24 cellular contexts compared by ENCODE assay signal in genomic region chr13:45975337-45975736, GRCh38.
DNase-seq lines count a peak whose midpoint lies in the region; ATAC-seq and TF ChIP-seq lines count a peak whose summit lies in the region.
"Had no signal": no experiment of that assay in that cellular context is flagged by ENCODE, and none has a peak within 500 bp of the region (broad histone marks: within the 10 kb centered on the region; RNA-seq: fewer than 3 reads in every experiment).

No MANE protein-coding gene starts in this region.

- no peaks in the 10 kb centered on the region for H3K79me2 ChIP-seq in HCT116 (ENCODE audit: insufficient read depth, low read length)

- no peak overlapping the region for H3K27ac ChIP-seq in CD8-positive, alpha-beta T cell (ENCODE audit: low read depth, low read length)
- no peak overlapping the region for H3K27ac ChIP-seq in HCT116 (ENCODE audit: low read depth, low read length)
- H3K27ac ChIP-seq: GM23248, Peyer's patch, SJCRH30 had no signal

- H3K4me2 ChIP-seq in HCT116 (ENCODE audit: low read length), result no peak overlapping the region

- H4K20me1 ChIP-seq in HCT116 (ENCODE audit: insufficient read depth), result no peaks in the 10 kb centered on the region

- BruUV-seq in HCT116 (replicated peaks; lab: Mats Ljungman, UMichigan), result TSS peak; percentile 51

- CTCF ChIA-PET in CD8-positive, alpha-beta T cell (lab: Charles Lee), result no interaction called here
- CTCF ChIA-PET in HCT116 (lab: Charles Lee), result no interaction called here
- CTCF ChIA-PET in activated CD8-positive, alpha-beta memory T cell treated with anti-CD3 and anti-CD28 coated beads, Interleukin-2, amount 10 ng/mL, durations not matched to agents 7 days and 5 days (lab: Charles Lee), result no interaction called here

- no peaks in the 10 kb centered on the region for H3K9me2 ChIP-seq in HCT116 (ENCODE audit: insufficient read depth)

- H3K27me3 Mint-ChIP-seq in CD8-positive, alpha-beta T cell (ENCODE audit: low read depth), result no peaks in the 10 kb centered on the region
- H3K27me3 Mint-ChIP-seq in activated T-helper 1 cell treated with anti-CD3 and anti-CD28 coated beads, Interleukin-12 subunit alpha, Interleukin-12 subunit beta, Interleukin-2, Interleukin-4 antibody, amounts not matched to agents 30 ng/mL and 10 ng/mL and 1 ng/mL, durations not matched to agents 14 hours and 24 hours and 36 hours (ENCODE audit: insufficient read depth), result no peaks in the 10 kb centered on the region
- H3K27me3 Mint-ChIP-seq in endothelial cell (ENCODE audit: unreplicated experiment), result no peaks in the 10 kb centered on the region
- no peaks in the 10 kb centered on the region for H3K27me3 Mint-ChIP-seq in activated CD8-positive, alpha-beta memory T cell treated with anti-CD3 and anti-CD28 coated beads, Interleukin-2, amount 10 ng/mL, durations not matched to agents 7 days and 5 days
- H3K27me3 Mint-ChIP-seq: CD4-positive, CD25-positive, alpha-beta regulatory T cell had no signal

- H3K9ac ChIP-seq in HCT116 (ENCODE audit: low read length), result no peak overlapping the region
- H3K9ac ChIP-seq: GM23248 had no signal

- no peak for ATAC-seq in CD8-positive, alpha-beta T cell
- no peak for ATAC-seq in HCT116
- no peak for ATAC-seq in activated CD8-positive, alpha-beta memory T cell treated with anti-CD3 and anti-CD28 coated beads, Interleukin-2, amount 10 ng/mL, durations not matched to agents 7 days and 5 days
- no peak for ATAC-seq in HG03442 (IDR thresholded peaks at IDR 0.05; ENCODE audit: unreplicated experiment)

- H3K9me3 Mint-ChIP-seq in CD8-positive, alpha-beta T cell, result no peaks in the 10 kb centered on the region
- no peaks in the 10 kb centered on the region for H3K9me3 Mint-ChIP-seq in activated T-helper 1 cell treated with anti-CD3 and anti-CD28 coated beads, Interleukin-12 subunit alpha, Interleukin-12 subunit beta, Interleukin-2, Interleukin-4 antibody, amounts not matched to agents 30 ng/mL and 10 ng/mL and 1 ng/mL, durations not matched to agents 14 hours and 24 hours and 36 hours
- H3K9me3 Mint-ChIP-seq in endothelial cell (ENCODE audit: unreplicated experiment), result no peaks in the 10 kb centered on the region
- peaks cover 3% of the 10 kb centered on the region for H3K9me3 Mint-ChIP-seq in activated CD8-positive, alpha-beta memory T cell treated with anti-CD3 and anti-CD28 coated beads, Interleukin-2, amount 10 ng/mL, durations not matched to agents 7 days and 5 days (ENCODE audit: low read depth)
- H3K9me3 Mint-ChIP-seq: CD4-positive, CD25-positive, alpha-beta regulatory T cell had no signal

- no peak overlapping the region for H3K4me3 Mint-ChIP-seq in CD8-positive, alpha-beta T cell
- no peak overlapping the region for H3K4me3 Mint-ChIP-seq in activated T-helper 1 cell treated with anti-CD3 and anti-CD28 coated beads, Interleukin-12 subunit alpha, Interleukin-12 subunit beta, Interleukin-2, Interleukin-4 antibody, amounts not matched to agents 30 ng/mL and 10 ng/mL and 1 ng/mL, durations not matched to agents 14 hours and 24 hours and 36 hours
- peak overlapping the region; percentile 2 for H3K4me3 Mint-ChIP-seq in endothelial cell (ENCODE audit: unreplicated experiment)
- no peak overlapping the region for H3K4me3 Mint-ChIP-seq in activated CD8-positive, alpha-beta memory T cell treated with anti-CD3 and anti-CD28 coated beads, Interleukin-2, amount 10 ng/mL, durations not matched to agents 7 days and 5 days
- H3K4me3 Mint-ChIP-seq: CD4-positive, CD25-positive, alpha-beta regulatory T cell had no signal

- no peaks in the 10 kb centered on the region for H3K4me1 ChIP-seq in CD8-positive, alpha-beta T cell (ENCODE audit: insufficient read depth, low read length)
- H3K4me1 ChIP-seq in HCT116 (ENCODE audit: control insufficient read depth in 1 of 2, insufficient read depth in 2 of 2, low read length in 2 of 2), result no peaks in the 10 kb centered on the region
- H3K4me1 ChIP-seq: HAP-1, Peyer's patch, SJCRH30 had no signal

- no peak for DNase-seq in CD8-positive, alpha-beta T cell
- no peak for DNase-seq in HCT116 (ENCODE audit: low read depth, low spot score)
- no peak for DNase-seq in activated T-helper 1 cell treated with anti-CD3 and anti-CD28 coated beads, Interleukin-12 subunit alpha, Interleukin-12 subunit beta, Interleukin-2, Interleukin-4 antibody, amounts not matched to agents 30 ng/mL and 10 ng/mL and 1 ng/mL, durations not matched to agents 14 hours and 24 hours and 36 hours (ENCODE audit: low spot score)
- no peak for DNase-seq in endothelial cell (ENCODE audit: low spot score)
- DNase-seq in NCI-H2081 (lab: John Stamatoyannopoulos, UW), result no peak
- no peak for DNase-seq in activated CD8-positive, alpha-beta memory T cell treated with anti-CD3 and anti-CD28 coated beads, Interleukin-2, amount 10 ng/mL, durations not matched to agents 7 days and 5 days
- no peak for DNase-seq in MV-4-11 (lab: John Stamatoyannopoulos, UW)
- DNase-seq: CD4-positive, CD25-positive, alpha-beta regulatory T cell; COR-L47; DMS 273 treated with DMSO at 0.1 percent for 48 hours; DMS79 treated with DMSO at 0.1 percent for 48 hours; GM23248; Kasumi-1; MM.1S; NCI-H1092 treated with DMSO at 0.1 percent for 48 hours; NCI-H1436 treated with DMSO at 0.1 percent for 48 hours; NCI-H1930; NCI-H226; NCI-H510A treated with DMSO at 0.1 percent for 48 hours; NCI-H748 treated with DMSO at 0.1 percent for 48 hours; Peyer's patch; SJCRH30 had no signal

- H3K36me3 ChIP-seq in CD8-positive, alpha-beta T cell (ENCODE audit: insufficient read depth, low read length), result peaks cover 20% of the 10 kb centered on the region
- H3K36me3 ChIP-seq in HCT116 (ENCODE audit: control insufficient read depth in 1 of 2, insufficient read depth in 2 of 2, low read length in 2 of 2), result peaks cover 0 to 10% of the 10 kb centered on the region in 2 experiments; a peak in 3 of 4 replicates

- POLR2A ChIA-PET in CD8-positive, alpha-beta T cell (lab: Charles Lee), result no interaction called here
- POLR2A ChIA-PET in HCT116 (lab: Charles Lee), result no interaction called here

- TF ChIP-seq CTCF in CD8-positive, alpha-beta T cell (IDR thresholded peaks at IDR 0.05), result no peak
- TF ChIP-seq CTCF in HCT116 (IDR thresholded peaks at IDR 0.05 in 2 of 3, conservative IDR thresholded peaks at IDR 0.05 in 1 of 3; ENCODE audit: borderline replicate concordance in 1 of 3, insufficient read depth in 1 of 3, low read depth in 2 of 3, low read length in 2 of 3), result no peak
- no peak for TF ChIP-seq CTCF in endothelial cell (IDR thresholded peaks at IDR 0.05; ENCODE audit: unreplicated experiment)

- RAD21 ChIA-PET in HCT116 (lab: Charles Lee; ENCODE audit: low non-redundant PET in 1 of 2, low total read pairs in 2 of 2, uncharacterized antibody in 2 of 2, unreplicated experiment in 2 of 2), result no interaction called here

- H3K9me3 ChIP-seq in CD8-positive, alpha-beta T cell (ENCODE audit: low read length), result no peaks in the 10 kb centered on the region
- H3K9me3 ChIP-seq in HCT116 (ENCODE audit: control insufficient read depth in 1 of 2, insufficient read depth in 1 of 2, low read depth in 1 of 2, low read length in 2 of 2), result no peaks in the 10 kb centered on the region
- H3K9me3 ChIP-seq: HAP-1, Peyer's patch, SJCRH30 had no signal

- H3K27ac Mint-ChIP-seq in CD8-positive, alpha-beta T cell, result peak overlapping the region; percentile 74
- peak overlapping the region; percentile 2 for H3K27ac Mint-ChIP-seq in activated T-helper 1 cell treated with anti-CD3 and anti-CD28 coated beads, Interleukin-12 subunit alpha, Interleukin-12 subunit beta, Interleukin-2, Interleukin-4 antibody, amounts not matched to agents 30 ng/mL and 10 ng/mL and 1 ng/mL, durations not matched to agents 14 hours and 24 hours and 36 hours
- peak overlapping the region; percentile 10 for H3K27ac Mint-ChIP-seq in endothelial cell (ENCODE audit: unreplicated experiment)
- no peak overlapping the region for H3K27ac Mint-ChIP-seq in activated CD8-positive, alpha-beta memory T cell treated with anti-CD3 and anti-CD28 coated beads, Interleukin-2, amount 10 ng/mL, durations not matched to agents 7 days and 5 days

- no peak for TF ChIP-seq POLR2A in HCT116 (IDR thresholded peaks at IDR 0.05; ENCODE audit: borderline replicate concordance, extremely low read depth, insufficient read depth, insufficient read length)

- no peaks in the 10 kb centered on the region for H3K27me3 ChIP-seq in CD8-positive, alpha-beta T cell (ENCODE audit: insufficient read depth, low read length)
- H3K27me3 ChIP-seq in HCT116 (ENCODE audit: insufficient read depth, low read length), result no peaks in the 10 kb centered on the region
- H3K27me3 ChIP-seq: Peyer's patch, SJCRH30 had no signal

- H3K36me3 Mint-ChIP-seq in CD8-positive, alpha-beta T cell, result peaks cover 88% of the 10 kb centered on the region
- peaks cover 50% of the 10 kb centered on the region for H3K36me3 Mint-ChIP-seq in activated T-helper 1 cell treated with anti-CD3 and anti-CD28 coated beads, Interleukin-12 subunit alpha, Interleukin-12 subunit beta, Interleukin-2, Interleukin-4 antibody, amounts not matched to agents 30 ng/mL and 10 ng/mL and 1 ng/mL, durations not matched to agents 14 hours and 24 hours and 36 hours (ENCODE audit: low read depth)
- peaks cover 23% of the 10 kb centered on the region for H3K36me3 Mint-ChIP-seq in endothelial cell (ENCODE audit: low read depth, unreplicated experiment)
- H3K36me3 Mint-ChIP-seq in activated CD8-positive, alpha-beta memory T cell treated with anti-CD3 and anti-CD28 coated beads, Interleukin-2, amount 10 ng/mL, durations not matched to agents 7 days and 5 days, result peaks cover 56% of the 10 kb centered on the region

- H3K4me3 ChIP-seq in CD8-positive, alpha-beta T cell (ENCODE audit: low read depth, low read length), result no peak overlapping the region
- H3K4me3 ChIP-seq in HCT116 (replicated peaks in 1 of 2; ENCODE audit: low read depth in 1 of 2, low read length in 2 of 2), result no peak overlapping the region
- H3K4me3 ChIP-seq: GM23248, HAP-1, Peyer's patch, SJCRH30 had no signal

- peaks cover 6% of the 10 kb centered on the region for H3K4me1 Mint-ChIP-seq in CD8-positive, alpha-beta T cell (ENCODE audit: low read depth)
- peaks cover 19% of the 10 kb centered on the region for H3K4me1 Mint-ChIP-seq in activated T-helper 1 cell treated with anti-CD3 and anti-CD28 coated beads, Interleukin-12 subunit alpha, Interleukin-12 subunit beta, Interleukin-2, Interleukin-4 antibody, amounts not matched to agents 30 ng/mL and 10 ng/mL and 1 ng/mL, durations not matched to agents 14 hours and 24 hours and 36 hours (ENCODE audit: low read depth)
- no peaks in the 10 kb centered on the region for H3K4me1 Mint-ChIP-seq in endothelial cell (ENCODE audit: unreplicated experiment)
- H3K4me1 Mint-ChIP-seq in activated CD8-positive, alpha-beta memory T cell treated with anti-CD3 and anti-CD28 coated beads, Interleukin-2, amount 10 ng/mL, durations not matched to agents 7 days and 5 days, result peaks cover 11% of the 10 kb centered on the region

- H2AFZ ChIP-seq in HCT116 (ENCODE audit: low read depth, low read length, poor library complexity, severe bottlenecking), result no peak overlapping the region
- H2AFZ ChIP-seq: GM23248 had no signal

- intact Hi-C loops in CD8-positive, alpha-beta T cell (cut with DNase I, micrococcal nuclease), result loop anchor here (10.0 kb wide), 2 partner anchors 169 to 349 kb away; no protein-coding TSS in a partner anchor
- intact Hi-C loops in HCT116 (cut with micrococcal nuclease), result no loop called here
- intact Hi-C loops in activated T-helper 1 cell treated with anti-CD3 and anti-CD28 coated beads, Interleukin-12 subunit alpha, Interleukin-12 subunit beta, Interleukin-2, Interleukin-4 antibody, amounts not matched to agents 30 ng/mL and 10 ng/mL and 1 ng/mL, durations not matched to agents 14 hours and 24 hours and 36 hours (cut with micrococcal nuclease), result no loop called here

- TF ChIP-seq RAD21 in HCT116 (IDR thresholded peaks at IDR 0.05; ENCODE audit: low read depth), result no peak

Comparison
In these comparisons a context has a peak if more than half of its experiments do, and no peak if none do; other contexts are left out.
1. intact Hi-C loops: an anchor here in CD8-positive, alpha-beta T cell (10.0 kb wide); none called in HCT116 and activated T-helper 1 cell treated with anti-CD3 and anti-CD28 coated beads, Interleukin-12 subunit alpha, Interleukin-12 subunit beta, Interleukin-2, Interleukin-4 antibody, amounts not matched to agents 30 ng/mL and 10 ng/mL and 1 ng/mL, durations not matched to agents 14 hours and 24 hours and 36 hours.